In genomic region chr2:105606081-105606480, GRCh38 we compare ENCODE assay signal across 25 cellular contexts.
"Had no signal": no experiment of that assay in that cellular context is flagged by ENCODE, and none has a peak within 500 bp of the region (broad histone marks: within the 10 kb centered on the region; RNA-seq: fewer than 3 reads in every experiment).

No MANE protein-coding gene starts in this region.

- DNase-seq: cortex of kidney; effector CD4-positive, alpha-beta T cell; foreskin keratinocyte; glutamatergic neuron; heart right ventricle; hippocampal formation; left cardiac atrium; left lung; lower lobe of right lung; naive thymus-derived CD8-positive, alpha-beta T cell; nephron progenitor cell; occipital lobe; ovary; posterior cingulate gyrus; psoas muscle; right lobe of liver; small intestine; stimulated activated CD4-positive, alpha-beta T cell treated with anti-CD3 and anti-CD28 coated beads, Interleukin-12 subunit alpha, Interleukin-12 subunit beta, amount 100 ng/mL, for 4 hours; stimulated activated CD4-positive, alpha-beta T cell treated with anti-CD3 and anti-CD28 coated beads, Interleukin-1b, Interleukin-23, amount 100 ng/mL, for 48 hours; stimulated activated CD4-positive, alpha-beta T cell treated with anti-CD3 and anti-CD28 coated beads, Interleukin-4, amount 100 ng/mL, for 1 hour; stimulated activated CD8-positive, alpha-beta memory T cell treated with anti-CD3 and anti-CD28 coated beads, Interleukin-4, amount 100 ng/mL, for 48 hours; stimulated activated naive CD4-positive, alpha-beta T cell; stimulated activated naive CD8-positive, alpha-beta T cell treated with anti-CD3 and anti-CD28 coated beads, Interleukin-15, amount 100 ng/mL, for 72 hours; trophoblast cell had no signal

- H3K9me3 Mint-ChIP-seq: naive thymus-derived CD8-positive, alpha-beta T cell; stimulated activated naive CD8-positive, alpha-beta T cell treated with anti-CD3 and anti-CD28 coated beads, Interleukin-15, amount 100 ng/mL, for 72 hours had no signal

- H3K27ac ChIP-seq: foreskin keratinocyte, left lung, ovary, psoas muscle, right lobe of liver had no signal

- H3K36me3 ChIP-seq: heart right ventricle, left lung, lower lobe of right lung, ovary, right lobe of liver, thoracic aorta had no signal

- H3K27me3 ChIP-seq: heart right ventricle, left lung, ovary, right lobe of liver had no signal

- H3K27me3 Mint-ChIP-seq: naive thymus-derived CD8-positive, alpha-beta T cell; stimulated activated naive CD8-positive, alpha-beta T cell treated with anti-CD3 and anti-CD28 coated beads, Interleukin-15, amount 100 ng/mL, for 72 hours had no signal

- H3K27ac Mint-ChIP-seq: naive thymus-derived CD8-positive, alpha-beta T cell; nephron progenitor cell; stimulated activated naive CD8-positive, alpha-beta T cell treated with anti-CD3 and anti-CD28 coated beads, Interleukin-15, amount 100 ng/mL, for 72 hours had no signal

- ATAC-seq: foreskin keratinocyte; heart right ventricle; left cardiac atrium; left lung; lower lobe of right lung; naive thymus-derived CD8-positive, alpha-beta T cell; psoas muscle; right lobe of liver; stimulated activated naive CD8-positive, alpha-beta T cell treated with anti-CD3 and anti-CD28 coated beads, Interleukin-15, amount 100 ng/mL, for 72 hours had no signal

- H3K9me3 ChIP-seq: heart right ventricle, left lung, lower lobe of right lung, ovary, psoas muscle, right lobe of liver, thoracic aorta had no signal

- H3K4me1 ChIP-seq: foreskin keratinocyte, left lung, lower lobe of right lung, psoas muscle, right lobe of liver had no signal

- H3K36me3 Mint-ChIP-seq: naive thymus-derived CD8-positive, alpha-beta T cell had no signal

- H3K4me3 ChIP-seq: left lung, lower lobe of right lung, ovary, psoas muscle, right lobe of liver had no signal

- H3K4me3 Mint-ChIP-seq: naive thymus-derived CD8-positive, alpha-beta T cell; nephron progenitor cell; stimulated activated naive CD8-positive, alpha-beta T cell treated with anti-CD3 and anti-CD28 coated beads, Interleukin-15, amount 100 ng/mL, for 72 hours had no signal
